In the genomic region with DNA sequence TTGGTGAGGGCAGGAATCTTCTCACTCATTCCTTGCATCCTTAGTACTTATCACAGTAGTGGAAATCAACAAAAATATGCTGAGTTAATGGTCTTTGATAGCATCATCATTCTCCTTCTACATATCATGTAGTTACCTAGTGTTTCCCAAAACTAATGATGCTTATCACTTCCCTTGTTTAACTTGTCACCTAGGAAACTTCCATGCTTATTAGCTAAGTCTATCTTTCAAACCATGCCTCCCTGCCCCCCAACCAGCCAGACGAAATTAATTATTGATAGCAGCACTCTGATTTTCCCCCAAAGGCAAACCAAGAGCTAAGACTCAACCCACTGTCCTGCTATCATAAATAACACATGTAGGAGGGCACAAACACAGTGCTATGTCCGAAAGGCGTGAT, we compare ENCODE assay signal across 17 cellular contexts. TPM values are rescaled to one million over a fixed set of nuclear protein-coding genes. Genes with fewer than 3 reads are reported as not detected.
DNase-seq lines count a peak whose midpoint lies in the region; TF ChIP-seq lines count a peak whose summit lies in the region.
"Had no signal": no experiment of that assay in that cellular context is flagged by ENCODE, and none has a peak within 500 bp of the region (broad histone marks: within the 10 kb centered on the region; RNA-seq: fewer than 3 reads in every experiment).

No MANE protein-coding gene starts in this region.

- DNase-seq in epithelial cell of proximal tubule (ENCODE audit: low read depth): peak; percentile 44
- no peak for DNase-seq in hepatocyte (ENCODE audit: low spot score)
- DNase-seq in left kidney (ENCODE audit: low read depth, low spot score): peak; percentile 67
- no peak for DNase-seq in A172 (ENCODE audit: low spot score)
- DNase-seq in NCI-H2107 (lab: John Stamatoyannopoulos, UW): no peak
- no peak for DNase-seq in nephron progenitor cell
- DNase-seq in amygdala (lab: John Stamatoyannopoulos, UW): no peak
- DNase-seq: Calu3; CD4-positive, alpha-beta memory T cell; DMS79 treated with DMSO at 0.1 percent for 48 hours; GM23248 had no signal

- no peaks in the 10 kb centered on the region for H3K9me3 Mint-ChIP-seq in nephron progenitor cell
- H3K9me3 Mint-ChIP-seq: CD14-positive monocyte; CD4-positive, alpha-beta memory T cell had no signal

- WGBS in hepatocyte (ENCODE audit: low lambda C conversion rate, missing lambda C conversion rate): 83% methylated on average over 3 of the region's 3 CpGs

- no peaks in the 10 kb centered on the region for H3K9me2 ChIP-seq in hepatocyte (replicated peaks; ENCODE audit: insufficient read depth)

- no peaks in the 10 kb centered on the region for H4K20me1 ChIP-seq in hepatocyte (ENCODE audit: insufficient read depth, poor library complexity, severe bottlenecking)
- H4K20me1 ChIP-seq: BLaER1 had no signal

- H3K79me2 ChIP-seq in hepatocyte: no peaks in the 10 kb centered on the region

- H3K4me1 ChIP-seq in hepatocyte (ENCODE audit: insufficient read depth): no peaks in the 10 kb centered on the region
- H3K4me1 ChIP-seq: A549, HAP-1 had no signal

- peaks cover 30% of the 10 kb centered on the region for H3K4me1 Mint-ChIP-seq in nephron progenitor cell
- H3K4me1 Mint-ChIP-seq: CD4-positive, alpha-beta memory T cell had no signal

- H3K27ac ChIP-seq in hepatocyte: peak overlapping the region; percentile 37
- H3K27ac ChIP-seq: A549, BLaER1, GM23248, HL-60 had no signal

- H3K4me2 ChIP-seq in hepatocyte: no peak overlapping the region
- H3K4me2 ChIP-seq: A549, BLaER1 had no signal

- no peak overlapping the region for H3K27ac Mint-ChIP-seq in nephron progenitor cell
- H3K27ac Mint-ChIP-seq: CD14-positive monocyte; CD4-positive, alpha-beta memory T cell had no signal

- H3K27me3 ChIP-seq in hepatocyte: no peaks in the 10 kb centered on the region
- H3K27me3 ChIP-seq: BLaER1 had no signal

- H3K4me3 ChIP-seq in epithelial cell of proximal tubule (ENCODE audit: low read depth, low read length) (no peak overlapping the region), hepatocyte (no peak overlapping the region)
- H3K4me3 ChIP-seq: A549, BLaER1, GM12878, GM23248, HAP-1 had no signal

- no peak for TF ChIP-seq CTCF in epithelial cell of proximal tubule (conservative IDR thresholded peaks at IDR 0.05; ENCODE audit: low read depth, low read length)
- TF ChIP-seq CTCF in hepatocyte (IDR thresholded peaks at IDR 0.05; ENCODE audit: poor library complexity): no peak
- TF ChIP-seq CTCF in nephron progenitor cell (IDR thresholded peaks at IDR 0.05): no peak

- H3K9me3 ChIP-seq in hepatocyte (ENCODE audit: low read depth): no peaks in the 10 kb centered on the region
- H3K9me3 ChIP-seq: A549, BLaER1, HAP-1 had no signal

- no peaks in the 10 kb centered on the region for H3K36me3 ChIP-seq in hepatocyte (replicated peaks; ENCODE audit: insufficient read depth, low read depth)
- H3K36me3 ChIP-seq: BLaER1, HAP-1 had no signal

- H2AFZ ChIP-seq in hepatocyte: no peak overlapping the region
- H2AFZ ChIP-seq: GM23248 had no signal

- no peak overlapping the region for H3K4me3 Mint-ChIP-seq in nephron progenitor cell
- H3K4me3 Mint-ChIP-seq: CD14-positive monocyte; CD4-positive, alpha-beta memory T cell had no signal

- H3K36me3 Mint-ChIP-seq in nephron progenitor cell (ENCODE audit: low read depth): no peaks in the 10 kb centered on the region
- H3K36me3 Mint-ChIP-seq: CD14-positive monocyte; CD4-positive, alpha-beta memory T cell had no signal

- peaks cover 10% of the 10 kb centered on the region for H3K27me3 Mint-ChIP-seq in nephron progenitor cell (ENCODE audit: low read depth, poor library complexity)

RNA-seq across cellular contexts. Expression of gene LPAR3, which starts 25.7 kb away (rescaled TPM):
- total RNA-seq in epithelial cell of proximal tubule (1.2 and 1.8 TPM in 2 replicates), hepatocyte (1.8 and 2.7 TPM in 2 replicates)
- polyA plus RNA-seq in hepatocyte: 0.18 and 1.3 TPM in 2 replicates
- not detected in 2 replicates for total RNA-seq in A172 (2014; rRNA removed; shearing (Covaris generic))
- polyA plus RNA-seq: CD14-positive monocyte, GM23248 had no signal

Comparison
In these comparisons a context has a peak if more than half of its experiments do, and no peak if none do; other contexts are left out.
1. DNase-seq: peak in epithelial cell of proximal tubule (single experiment) and left kidney (single experiment); none in hepatocyte (single experiment), A172 (single experiment), NCI-H2107 (single experiment), nephron progenitor cell (single experiment) and amygdala (0 of 56).